ENCODE assay signal across 8 cellular contexts in genomic region chr12:57771271-57771872, GRCh38. TPM values are rescaled to one million over a fixed set of nuclear protein-coding genes. Genes with fewer than 3 reads are reported as not detected.
A peak's percentile ranks its signal among the peaks of the same experiment; 100 is the strongest.
DNase-seq lines count a peak whose midpoint lies in the region; ATAC-seq and TF ChIP-seq lines count a peak whose summit lies in the region.

No MANE protein-coding gene starts in this region.

- TF ChIP-seq CTCF in RWPE1 (conservative IDR thresholded peaks at IDR 0.05; ENCODE audit: low read depth), result no peak
- TF ChIP-seq CTCF in parathyroid adenoma (IDR thresholded peaks at IDR 0.05), result no peak
- TF ChIP-seq CTCF in upper lobe of left lung (IDR thresholded peaks at IDR 0.05), result no peak

- peaks cover 25% of the 10 kb centered on the region for H3K27me3 Mint-ChIP-seq in activated naive CD4-positive, alpha-beta T cell treated with anti-CD3 and anti-CD28 coated beads, Interleukin-2, amount 10 ng/mL, durations not matched to agents 7 days and 5 days

- no peaks in the 10 kb centered on the region for H3K79me2 ChIP-seq in parathyroid adenoma

- peaks cover 16% of the 10 kb centered on the region for H3K36me3 ChIP-seq in H7 (replicated peaks; ENCODE audit: control insufficient read depth, insufficient read depth, low read length)
- no peaks in the 10 kb centered on the region for H3K36me3 ChIP-seq in parathyroid adenoma (ENCODE audit: control insufficient read depth, insufficient read depth, low read length)
- peaks cover 0 to 29% (median 9%) of the 10 kb centered on the region in 4 donors for H3K36me3 ChIP-seq in upper lobe of left lung

- H3K4me1 Mint-ChIP-seq in activated naive CD4-positive, alpha-beta T cell treated with anti-CD3 and anti-CD28 coated beads, Interleukin-2, amount 10 ng/mL, durations not matched to agents 7 days and 5 days, result peaks cover 39% of the 10 kb centered on the region

- H3K4me3 Mint-ChIP-seq in activated naive CD4-positive, alpha-beta T cell treated with anti-CD3 and anti-CD28 coated beads, Interleukin-2, amount 10 ng/mL, durations not matched to agents 7 days and 5 days, result peak overlapping the region; percentile 94

- H3K4me3 ChIP-seq in H7 (ENCODE audit: insufficient read depth, low read depth, low read length) (peak overlapping the region; percentile 75), parathyroid adenoma (ENCODE audit: low read depth, low read length) (peak overlapping the region; percentile 92), upper lobe of left lung (peak overlapping the region; percentile 72 to 92 (median 85))

- H3K4me1 ChIP-seq in parathyroid adenoma, result peaks cover 10% of the 10 kb centered on the region
- peaks cover 24 to 42% (median 27%) of the 10 kb centered on the region in 4 donors for H3K4me1 ChIP-seq in upper lobe of left lung

- H3K27ac ChIP-seq in RWPE1 (peak overlapping the region; percentile 96), parathyroid adenoma (peak overlapping the region; percentile 82), upper lobe of left lung (peak overlapping the region; percentile 81 to 95 (median 92))

- H3K27me3 ChIP-seq in H7 (ENCODE audit: control insufficient read depth, insufficient read depth, low read length), result peaks cover 13% of the 10 kb centered on the region
- H3K27me3 ChIP-seq in parathyroid adenoma (ENCODE audit: control insufficient read depth, insufficient read depth, low read length), result no peaks in the 10 kb centered on the region
- H3K27me3 ChIP-seq in upper lobe of left lung, result peaks cover 0 to 4% (median 2%) of the 10 kb centered on the region in 4 donors

- ATAC-seq in Right ventricle myocardium superior (ENCODE audit: poor library complexity), result peak; percentile 78
- peak; percentile 80 to 91 for ATAC-seq in upper lobe of left lung (ENCODE audit: low FRiP score in 2 of 2)

- H3K4me2 ChIP-seq in parathyroid adenoma (ENCODE audit: low read length), result peak overlapping the region; percentile 98

- CTCF ChIA-PET in RWPE1 (lab: Yijun Ruan, JAX), result interaction anchor here (0.9 to 1.0 kb wide), 3 partner anchors 10 to 188 kb away, joined by 3 to 5 read pairs (median 3); no protein-coding TSS in a partner anchor
- CTCF ChIA-PET in activated naive CD4-positive, alpha-beta T cell treated with anti-CD3 and anti-CD28 coated beads, Interleukin-2, amount 10 ng/mL, durations not matched to agents 7 days and 5 days (lab: Charles Lee), result interaction anchor here (0.8 to 1.9 kb wide), 4 partner anchors 10 to 15 kb away, joined by 3 to 8 read pairs (median 4); no protein-coding TSS in a partner anchor

- no peaks in the 10 kb centered on the region for H3K9me3 Mint-ChIP-seq in activated naive CD4-positive, alpha-beta T cell treated with anti-CD3 and anti-CD28 coated beads, Interleukin-2, amount 10 ng/mL, durations not matched to agents 7 days and 5 days

- TF ChIP-seq EP300 in upper lobe of left lung (IDR thresholded peaks at IDR 0.05), result no peak

- H3K27ac Mint-ChIP-seq in activated naive CD4-positive, alpha-beta T cell treated with anti-CD3 and anti-CD28 coated beads, Interleukin-2, amount 10 ng/mL, durations not matched to agents 7 days and 5 days, result peak overlapping the region; percentile 97

- WGBS in upper lobe of left lung, 2 donors, result 2 to 4% methylated on average over 16 of the region's 16 CpGs

- peaks cover 23% of the 10 kb centered on the region for H3K36me3 Mint-ChIP-seq in activated naive CD4-positive, alpha-beta T cell treated with anti-CD3 and anti-CD28 coated beads, Interleukin-2, amount 10 ng/mL, durations not matched to agents 7 days and 5 days

- H3K9me3 ChIP-seq in parathyroid adenoma (ENCODE audit: control insufficient read depth, low read length) (no peaks in the 10 kb centered on the region), upper lobe of left lung (no peaks in the 10 kb centered on the region)

- intact Hi-C loops in Right ventricle myocardium superior (cut with DNase I), result no loop called here

- peak overlapping the region; percentile 99 for H2AFZ ChIP-seq in parathyroid adenoma

- in situ Hi-C loops in G401 (cut with HindIII; ENCODE audit: low sequenced_read_pairs), result no loop called here

- H3K9ac ChIP-seq in parathyroid adenoma, result peak overlapping the region; percentile 31

- no peak for TF ChIP-seq POLR2A in upper lobe of left lung (IDR thresholded peaks at IDR 0.05)

- DNase-seq in G401 (ENCODE audit: low spot score) (peak; percentile 82), H7 (peak; percentile 96), LoVo (ENCODE audit: low spot score) (peak; percentile 96), RWPE1 (ENCODE audit: low spot score) (peak; percentile 96), Right ventricle myocardium superior (peak; percentile 93), upper lobe of left lung (peak in 1 of 2 donors; percentile 85)
- peak; percentile 93 for DNase-seq in activated naive CD4-positive, alpha-beta T cell treated with anti-CD3 and anti-CD28 coated beads, Interleukin-2, amount 10 ng/mL, durations not matched to agents 7 days and 5 days

- POLR2A ChIA-PET in RWPE1 (lab: Yijun Ruan, JAX; ENCODE audit: low non-redundant PET), result interaction anchor here (0.6 kb wide), 2 partner anchors 170 to 1523 kb away, joined by 4 to 9 read pairs; partner anchors contain the start of gene ATP23

RNA-seq across cellular contexts. Expression of gene METTL1, which starts 0.5 kb away (rescaled TPM):
- total RNA-seq in G401 (2014; rRNA removed; shearing (Covaris generic)), result 15.6 and 30.1 TPM in 2 replicates
- total RNA-seq in H7 (2014; rRNA removed; shearing (Covaris generic)), result 7.1 and 13.8 TPM in 2 replicates
- total RNA-seq in Right ventricle myocardium superior (7.2 TPM), upper lobe of left lung (10 to 100 TPM in 4 of 6 donors, 1 to 10 TPM in 2; 1.3 to 30.2 (median 16.9) TPM)

RNA-seq across cellular contexts. Expression of gene EEF1AKMT3, which starts 1.0 kb away (rescaled TPM):
- 5.1 and 7.0 TPM in 2 replicates for total RNA-seq in G401 (2014; rRNA removed; shearing (Covaris generic))
- 3.2 and 3.6 TPM in 2 replicates for total RNA-seq in H7 (2014; rRNA removed; shearing (Covaris generic))
- total RNA-seq in Right ventricle myocardium superior (1.2 TPM), upper lobe of left lung (10 to 100 TPM in 2 of 6 donors, 1 to 10 TPM in 4; 4.2 to 18.3 (median 6.4) TPM)

RNA-seq across cellular contexts. Expression of gene CYP27B1, which starts 4.5 kb away (rescaled TPM):
- 0.18 and 3.9 TPM in 2 replicates for total RNA-seq in G401 (2014; rRNA removed; shearing (Covaris generic))
- total RNA-seq in H7 (2014; rRNA removed; shearing (Covaris generic)), result 0.26 and 0.59 TPM in 2 replicates
- total RNA-seq in Right ventricle myocardium superior (not detected), upper lobe of left lung (1 to 10 TPM in 4 of 6 donors, under 1 TPM in 1, not detected in 1; 0.98 to 5.2 (median 2.5) TPM)

RNA-seq across cellular contexts. Expression of gene TSFM, which starts 11.2 kb away (rescaled TPM):
- 73.7 and 75.2 TPM in 2 replicates for total RNA-seq in G401 (2014; rRNA removed; shearing (Covaris generic))
- 57.7 and 67.8 TPM in 2 replicates for total RNA-seq in H7 (2014; rRNA removed; shearing (Covaris generic))
- total RNA-seq in Right ventricle myocardium superior, result 49.5 TPM
- 10 to 100 TPM in 4 of 6 donors, 1 to 10 TPM in 2; 5.0 to 34.0 (median 22.8) TPM for total RNA-seq in upper lobe of left lung

RNA-seq across cellular contexts. Expression of gene MARCHF9, which starts 16.5 kb away (rescaled TPM):
- 7.2 and 14.2 TPM in 2 replicates for total RNA-seq in G401 (2014; rRNA removed; shearing (Covaris generic))
- 1.9 and 4.3 TPM in 2 replicates for total RNA-seq in H7 (2014; rRNA removed; shearing (Covaris generic))
- total RNA-seq in Right ventricle myocardium superior, result 12.2 TPM
- total RNA-seq in upper lobe of left lung, result 10 to 100 TPM; 15.4 to 36.7 (median 21.3) TPM
